In the genomic region with DNA sequence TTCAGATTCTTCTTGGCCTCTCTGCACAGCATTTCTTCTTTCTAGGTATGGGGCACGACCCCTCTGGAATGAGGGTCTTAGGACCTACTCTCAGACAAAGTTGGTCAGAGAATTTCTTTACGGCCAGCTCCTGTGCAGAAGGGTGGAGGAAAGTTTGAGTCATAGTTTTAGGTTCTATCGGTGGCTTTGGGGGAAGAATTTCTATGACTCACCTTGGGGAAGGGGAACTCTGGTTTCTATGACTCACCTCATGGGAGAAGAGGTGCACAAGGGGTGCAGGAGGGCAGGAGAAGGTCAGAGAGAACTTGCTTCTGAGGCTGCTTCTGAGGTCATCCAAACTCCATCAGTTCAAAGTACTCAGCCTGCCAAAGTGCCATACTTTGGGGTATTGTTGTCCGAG, we compare ENCODE assay signal across 8 cellular contexts.
A peak's percentile ranks its signal among the peaks of the same experiment; 100 is the strongest.
DNase-seq lines count a peak whose midpoint lies in the region; ATAC-seq lines count a peak whose summit lies in the region.

No MANE protein-coding gene starts in this region.

- ATAC-seq in GM18873 (IDR thresholded peaks at IDR 0.05; ENCODE audit: low FRiP score, unreplicated experiment) (peak; percentile 72), HG03025 (IDR thresholded peaks at IDR 0.05; ENCODE audit: low FRiP score, unreplicated experiment) (peak; percentile 44), GM21528 (IDR thresholded peaks at IDR 0.05; ENCODE audit: low FRiP score, unreplicated experiment) (no peak)

- peak; percentile 61 for DNase-seq in activated CD4-positive, alpha-beta T cell treated with anti-CD3 and anti-CD28 coated beads for 48 hours
- DNase-seq in kidney tubule cell (ENCODE audit: low spot score) = peak; percentile 84
- no peak for DNase-seq in effector CD4-positive, alpha-beta T cell
- no peak for DNase-seq in GM19238 (ENCODE audit: insufficient read length, low spot score)
- DNase-seq in COLO668 (lab: John Stamatoyannopoulos, UW; ENCODE audit: unreplicated experiment) = no peak

Comparison
In these comparisons a context has a peak if more than half of its experiments do, and no peak if none do; other contexts are left out.
1. DNase-seq: peak in activated CD4-positive, alpha-beta T cell treated with anti-CD3 and anti-CD28 coated beads for 48 hours (single experiment) and kidney tubule cell (single experiment); none in effector CD4-positive, alpha-beta T cell (single experiment), GM19238 (single experiment) and COLO668 (single experiment).